In genomic region chr1:58739851-58740466, GRCh38 we compare ENCODE assay signal across 8 cellular contexts. TPM values are rescaled to one million over a fixed set of nuclear protein-coding genes. Genes with fewer than 3 reads are reported as not detected.
DNase-seq lines count a peak whose midpoint lies in the region; ATAC-seq and TF ChIP-seq lines count a peak whose summit lies in the region.

No MANE protein-coding gene starts in this region.

- DNase-seq in ACHN: peak; percentile 64
- DNase-seq in NCI-H1930 (lab: John Stamatoyannopoulos, UW): peak; percentile 26 to 49
- DNase-seq in T-helper 17 cell: no peak
- DNase-seq in fibroblast of peridontal ligament (ENCODE audit: extremely low read depth): peak; percentile 84
- no peak for DNase-seq in osteocyte (ENCODE audit: extremely low spot score, unreplicated experiment)
- no peak for DNase-seq in stimulated activated CD8-positive, alpha-beta memory T cell treated with anti-CD3 and anti-CD28 coated beads, Interleukin-4, amount 100 ng/mL, for 48 hours

- in situ Hi-C loops in ACHN (cut with HindIII; ENCODE audit: low pct_ligation_motif_present, low pct_unique_long_range_greater_than_20kb, low sequenced_read_pairs): no loop called here

- ATAC-seq in T-helper 17 cell: peak; percentile 54
- no peak for ATAC-seq in GM18861 (IDR thresholded peaks at IDR 0.05; ENCODE audit: unreplicated experiment)

- H3K27ac Mint-ChIP-seq in T-helper 17 cell: no peak overlapping the region
- no peak overlapping the region for H3K27ac Mint-ChIP-seq in osteocyte (ENCODE audit: unreplicated experiment)

- H3K9me3 ChIP-seq in T-helper 17 cell (ENCODE audit: control insufficient read depth, low read length, poor library complexity, severe bottlenecking): no peaks in the 10 kb centered on the region

- H3K4me1 Mint-ChIP-seq in T-helper 17 cell (peaks cover 9% of the 10 kb centered on the region), osteocyte (ENCODE audit: unreplicated experiment) (peaks cover 7% of the 10 kb centered on the region)

- no peaks in the 10 kb centered on the region for H3K9me3 Mint-ChIP-seq in osteocyte (ENCODE audit: unreplicated experiment)

- H3K36me3 Mint-ChIP-seq in T-helper 17 cell (ENCODE audit: low read depth) (no peaks in the 10 kb centered on the region), osteocyte (ENCODE audit: unreplicated experiment) (no peaks in the 10 kb centered on the region)

- TF ChIP-seq CTCF in GM12873 (IDR thresholded peaks at IDR 0.05; ENCODE audit: insufficient read depth, low read depth, low read length, missing control alignments) (peak; percentile 64), osteocyte (IDR thresholded peaks at IDR 0.05) (peak; percentile 85)

- peaks cover 25% of the 10 kb centered on the region for H3K27me3 Mint-ChIP-seq in T-helper 17 cell
- no peaks in the 10 kb centered on the region for H3K27me3 Mint-ChIP-seq in osteocyte (ENCODE audit: unreplicated experiment)

- H3K4me3 Mint-ChIP-seq in T-helper 17 cell: no peak overlapping the region
- H3K4me3 Mint-ChIP-seq in osteocyte (ENCODE audit: unreplicated experiment): no peak overlapping the region

RNA-seq across cellular contexts. Expression of gene MYSM1, which starts 40.1 kb away (rescaled TPM):
- 10 to 100 TPM; 54.1 to 63.7 TPM for total RNA-seq in T-helper 17 cell
- 38.6 and 39.5 TPM in 2 replicates for total RNA-seq in osteocyte

RNA-seq across cellular contexts. Expression of gene JUN, which starts 43.9 kb away (rescaled TPM):
- total RNA-seq in T-helper 17 cell: 1,000 to 10,000 TPM; 1,878 to 2,007 TPM
- total RNA-seq in osteocyte: 115 and 134 TPM in 2 replicates

Comparison
In these comparisons a context has a peak if more than half of its experiments do, and no peak if none do; other contexts are left out.
1. DNase-seq: peak in ACHN (single experiment), NCI-H1930 (2 of 2) and fibroblast of peridontal ligament (single experiment); none in T-helper 17 cell (0 of 3), osteocyte (single experiment) and stimulated activated CD8-positive, alpha-beta memory T cell treated with anti-CD3 and anti-CD28 coated beads, Interleukin-4, amount 100 ng/mL, for 48 hours (single experiment).
2. RNA of gene JUN, which starts 43.9 kb away (total RNA-seq): 1,878 to 2,007 TPM in T-helper 17 cell; 115 to 134 TPM in osteocyte; every median in the first group is over 10 times any median in the second.